13 cellular contexts compared by ENCODE assay signal in genomic region chr21:41622201-41622600, GRCh38.
"Had no signal": no experiment of that assay in that cellular context is flagged by ENCODE, and none has a peak within 500 bp of the region (broad histone marks: within the 10 kb centered on the region; RNA-seq: fewer than 3 reads in every experiment).

No MANE protein-coding gene starts in this region.

- ATAC-seq: activated CD8-positive, alpha-beta memory T cell treated with anti-CD3 and anti-CD28 coated beads, Interleukin-2, amount 10 ng/mL, durations not matched to agents 7 days and 5 days; psoas muscle had no signal

- DNase-seq: activated CD4-positive, alpha-beta T cell treated with anti-CD3 and anti-CD28 coated beads, Interleukin-2, amount 10 ng/mL, durations not matched to agents 7 days and 5 days; activated CD4-positive, CD25-positive, alpha-beta regulatory T cell treated with anti-CD3 and anti-CD28 coated beads, Interleukin-2, amount 50 U/mL, for 72 hours; activated CD8-positive, alpha-beta memory T cell treated with anti-CD3 and anti-CD28 coated beads, Interleukin-2, amount 10 ng/mL, durations not matched to agents 7 days and 5 days; adrenal gland; colonic mucosa; foreskin melanocyte; left lung; ovary; WERI-Rb-1 had no signal

- H3K27ac ChIP-seq: adrenal gland, ascending aorta, colonic mucosa, ovary, psoas muscle, right atrium auricular region, tibial nerve, WERI-Rb-1 had no signal

- H3K9me3 ChIP-seq: adrenal gland, ascending aorta, colonic mucosa, ovary, psoas muscle, right atrium auricular region, tibial nerve had no signal

- H3K36me3 ChIP-seq: adrenal gland, ascending aorta, colonic mucosa, left lung, ovary, right atrium auricular region, tibial nerve, WERI-Rb-1 had no signal

- H3K4me1 ChIP-seq: adrenal gland, colonic mucosa, left lung, psoas muscle, right atrium auricular region had no signal

- H3K27me3 ChIP-seq: adrenal gland, ascending aorta, colonic mucosa, ovary, right atrium auricular region, tibial nerve had no signal

- H3K4me3 ChIP-seq: adrenal gland, ascending aorta, colonic mucosa, left lung, ovary, psoas muscle, right atrium auricular region, tibial nerve had no signal
